In the genomic region with DNA sequence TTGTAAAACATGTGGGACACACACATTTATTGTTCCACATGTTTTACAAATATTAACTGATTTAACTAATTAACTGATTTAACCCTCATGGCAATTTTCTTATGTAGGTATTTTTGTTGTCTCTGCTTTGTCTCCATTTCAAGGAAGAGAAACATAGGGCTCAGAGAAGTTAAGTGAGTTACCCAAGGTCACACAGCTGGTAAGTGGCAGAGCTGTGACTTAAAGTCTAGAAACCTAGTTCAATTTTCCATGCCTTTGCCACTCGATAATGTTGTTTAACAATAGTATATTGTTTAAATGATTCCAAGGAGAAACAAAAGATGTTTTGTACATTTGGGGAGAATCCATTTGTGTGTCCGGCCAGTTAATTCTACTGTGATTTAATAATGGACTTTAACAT, we compare ENCODE assay signal across 3 cellular contexts.
TF ChIP-seq lines count a peak whose summit lies in the region.

No MANE protein-coding gene starts in this region.

TF ChIP-seq in HCT116, 20 proteins besides CTCF, POLR2A, EP300 and RAD21 (continues in another document):
- TF ChIP-seq SIN3A (IDR thresholded peaks at IDR 0.05; ENCODE audit: low read depth) (no peak), ELF1 (IDR thresholded peaks at IDR 0.05; ENCODE audit: borderline replicate concordance, low read depth) (no peak), ZFX (IDR thresholded peaks at IDR 0.05) (no peak), YY1 (IDR thresholded peaks at IDR 0.05; ENCODE audit: extremely low read depth, insufficient replicate concordance, low read depth, low read length) (no peak), EZH2phosphoT487 (IDR thresholded peaks at IDR 0.05; ENCODE audit: borderline replicate concordance) (no peak), FOSL1 (IDR thresholded peaks at IDR 0.05; ENCODE audit: low read depth) (no peak), JUND (IDR thresholded peaks at IDR 0.05) (no peak), POLR2AphosphoS5 (IDR thresholded peaks at IDR 0.05; ENCODE audit: low read depth, low read length) (no peak), CEBPB (IDR thresholded peaks at IDR 0.05; ENCODE audit: low read depth) (no peak), CBX3 (IDR thresholded peaks at IDR 0.05; ENCODE audit: low read depth) (no peak), SP1 (IDR thresholded peaks at IDR 0.05; ENCODE audit: low read depth) (no peak), SRF (IDR thresholded peaks at IDR 0.05; ENCODE audit: low read depth) (no peak), ZNF274 (IDR thresholded peaks at IDR 0.05; ENCODE audit: low read depth, low read length) (no peak), EZH2 (IDR thresholded peaks at IDR 0.05) (no peak)
- TF ChIP-seq, protein P1, sequence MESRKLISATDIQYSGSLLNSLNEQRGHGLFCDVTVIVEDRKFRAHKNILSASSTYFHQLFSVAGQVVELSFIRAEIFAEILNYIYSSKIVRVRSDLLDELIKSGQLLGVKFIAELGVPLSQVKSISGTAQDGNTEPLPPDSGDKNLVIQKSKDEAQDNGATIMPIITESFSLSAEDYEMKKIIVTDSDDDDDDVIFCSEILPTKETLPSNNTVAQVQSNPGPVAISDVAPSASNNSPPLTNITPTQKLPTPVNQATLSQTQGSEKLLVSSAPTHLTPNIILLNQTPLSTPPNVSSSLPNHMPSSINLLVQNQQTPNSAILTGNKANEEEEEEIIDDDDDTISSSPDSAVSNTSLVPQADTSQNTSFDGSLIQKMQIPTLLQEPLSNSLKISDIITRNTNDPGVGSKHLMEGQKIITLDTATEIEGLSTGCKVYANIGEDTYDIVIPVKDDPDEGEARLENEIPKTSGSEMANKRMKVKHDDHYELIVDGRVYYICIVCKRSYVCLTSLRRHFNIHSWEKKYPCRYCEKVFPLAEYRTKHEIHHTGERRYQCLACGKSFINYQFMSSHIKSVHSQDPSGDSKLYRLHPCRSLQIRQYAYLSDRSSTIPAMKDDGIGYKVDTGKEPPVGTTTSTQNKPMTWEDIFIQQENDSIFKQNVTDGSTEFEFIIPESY (IDR thresholded peaks at IDR 0.05; ENCODE audit: extremely low read depth, insufficient replicate concordance, low read length), result no peak
- TF ChIP-seq, protein P2, sequence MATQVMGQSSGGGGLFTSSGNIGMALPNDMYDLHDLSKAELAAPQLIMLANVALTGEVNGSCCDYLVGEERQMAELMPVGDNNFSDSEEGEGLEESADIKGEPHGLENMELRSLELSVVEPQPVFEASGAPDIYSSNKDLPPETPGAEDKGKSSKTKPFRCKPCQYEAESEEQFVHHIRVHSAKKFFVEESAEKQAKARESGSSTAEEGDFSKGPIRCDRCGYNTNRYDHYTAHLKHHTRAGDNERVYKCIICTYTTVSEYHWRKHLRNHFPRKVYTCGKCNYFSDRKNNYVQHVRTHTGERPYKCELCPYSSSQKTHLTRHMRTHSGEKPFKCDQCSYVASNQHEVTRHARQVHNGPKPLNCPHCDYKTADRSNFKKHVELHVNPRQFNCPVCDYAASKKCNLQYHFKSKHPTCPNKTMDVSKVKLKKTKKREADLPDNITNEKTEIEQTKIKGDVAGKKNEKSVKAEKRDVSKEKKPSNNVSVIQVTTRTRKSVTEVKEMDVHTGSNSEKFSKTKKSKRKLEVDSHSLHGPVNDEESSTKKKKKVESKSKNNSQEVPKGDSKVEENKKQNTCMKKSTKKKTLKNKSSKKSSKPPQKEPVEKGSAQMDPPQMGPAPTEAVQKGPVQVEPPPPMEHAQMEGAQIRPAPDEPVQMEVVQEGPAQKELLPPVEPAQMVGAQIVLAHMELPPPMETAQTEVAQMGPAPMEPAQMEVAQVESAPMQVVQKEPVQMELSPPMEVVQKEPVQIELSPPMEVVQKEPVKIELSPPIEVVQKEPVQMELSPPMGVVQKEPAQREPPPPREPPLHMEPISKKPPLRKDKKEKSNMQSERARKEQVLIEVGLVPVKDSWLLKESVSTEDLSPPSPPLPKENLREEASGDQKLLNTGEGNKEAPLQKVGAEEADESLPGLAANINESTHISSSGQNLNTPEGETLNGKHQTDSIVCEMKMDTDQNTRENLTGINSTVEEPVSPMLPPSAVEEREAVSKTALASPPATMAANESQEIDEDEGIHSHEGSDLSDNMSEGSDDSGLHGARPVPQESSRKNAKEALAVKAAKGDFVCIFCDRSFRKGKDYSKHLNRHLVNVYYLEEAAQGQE (IDR thresholded peaks at IDR 0.05; ENCODE audit: low read depth), result no peak
- TF ChIP-seq, protein P3, sequence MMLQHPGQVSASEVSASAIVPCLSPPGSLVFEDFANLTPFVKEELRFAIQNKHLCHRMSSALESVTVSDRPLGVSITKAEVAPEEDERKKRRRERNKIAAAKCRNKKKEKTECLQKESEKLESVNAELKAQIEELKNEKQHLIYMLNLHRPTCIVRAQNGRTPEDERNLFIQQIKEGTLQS (IDR thresholded peaks at IDR 0.05), result no peak

TF ChIP-seq in IMR-90, 13 proteins besides CTCF, POLR2A, EP300 and RAD21:
- TF ChIP-seq CHD1 (IDR thresholded peaks at IDR 0.05; ENCODE audit: low read depth, low read length) (no peak), NFE2L2 (IDR thresholded peaks at IDR 0.05; ENCODE audit: low read depth, low read length) (no peak), BHLHE40 (IDR thresholded peaks at IDR 0.05; ENCODE audit: low read depth, low read length) (no peak), SMC3 (IDR thresholded peaks at IDR 0.05; ENCODE audit: low read depth, low read length) (no peak), CEBPB (IDR thresholded peaks at IDR 0.05; ENCODE audit: low read depth, low read length) (no peak), MAZ (IDR thresholded peaks at IDR 0.05; ENCODE audit: borderline replicate concordance, low read depth, low read length) (no peak), MAFK (IDR thresholded peaks at IDR 0.05; ENCODE audit: low read depth, low read length) (no peak), RCOR1 (IDR thresholded peaks at IDR 0.05; ENCODE audit: insufficient replicate concordance, low read length) (no peak), FOS (IDR thresholded peaks at IDR 0.05; ENCODE audit: low read depth, low read length) (no peak), RFX5 (IDR thresholded peaks at IDR 0.05; ENCODE audit: low read depth, low read length) (no peak), MXI1 (IDR thresholded peaks at IDR 0.05; ENCODE audit: borderline replicate concordance, low read depth, low read length) (no peak)
- TF ChIP-seq, protein P4, sequence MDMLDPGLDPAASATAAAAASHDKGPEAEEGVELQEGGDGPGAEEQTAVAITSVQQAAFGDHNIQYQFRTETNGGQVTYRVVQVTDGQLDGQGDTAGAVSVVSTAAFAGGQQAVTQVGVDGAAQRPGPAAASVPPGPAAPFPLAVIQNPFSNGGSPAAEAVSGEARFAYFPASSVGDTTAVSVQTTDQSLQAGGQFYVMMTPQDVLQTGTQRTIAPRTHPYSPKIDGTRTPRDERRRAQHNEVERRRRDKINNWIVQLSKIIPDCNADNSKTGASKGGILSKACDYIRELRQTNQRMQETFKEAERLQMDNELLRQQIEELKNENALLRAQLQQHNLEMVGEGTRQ (IDR thresholded peaks at IDR 0.05; ENCODE audit: low read depth, low read length), result no peak
- TF ChIP-seq, protein P5, sequence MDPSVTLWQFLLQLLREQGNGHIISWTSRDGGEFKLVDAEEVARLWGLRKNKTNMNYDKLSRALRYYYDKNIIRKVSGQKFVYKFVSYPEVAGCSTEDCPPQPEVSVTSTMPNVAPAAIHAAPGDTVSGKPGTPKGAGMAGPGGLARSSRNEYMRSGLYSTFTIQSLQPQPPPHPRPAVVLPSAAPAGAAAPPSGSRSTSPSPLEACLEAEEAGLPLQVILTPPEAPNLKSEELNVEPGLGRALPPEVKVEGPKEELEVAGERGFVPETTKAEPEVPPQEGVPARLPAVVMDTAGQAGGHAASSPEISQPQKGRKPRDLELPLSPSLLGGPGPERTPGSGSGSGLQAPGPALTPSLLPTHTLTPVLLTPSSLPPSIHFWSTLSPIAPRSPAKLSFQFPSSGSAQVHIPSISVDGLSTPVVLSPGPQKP (IDR thresholded peaks at IDR 0.05; ENCODE audit: borderline replicate concordance, low read depth, low read length), result no peak

TF ChIP-seq in K562, 482 proteins besides CTCF, POLR2A, EP300 and RAD21:
- TF ChIP-seq, protein P6, sequence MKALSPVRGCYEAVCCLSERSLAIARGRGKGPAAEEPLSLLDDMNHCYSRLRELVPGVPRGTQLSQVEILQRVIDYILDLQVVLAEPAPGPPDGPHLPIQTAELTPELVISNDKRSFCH (CRISPR knock-in tag; IDR thresholded peaks at IDR 0.05), result no peak
- TF ChIP-seq, protein P6 (tag; IDR thresholded peaks at IDR 0.05), result no peak
- TF ChIP-seq BRCA1 (IDR thresholded peaks at IDR 0.05) (no peak), BRCA1 (CRISPR knock-in tag; IDR thresholded peaks at IDR 0.05) (no peak), ZFP36 (IDR thresholded peaks at IDR 0.05; ENCODE audit: low read depth, low read length, partially characterized antibody) (peak; percentile 54), RBM25 (IDR thresholded peaks at IDR 0.05; ENCODE audit: low read depth, low read length, severe bottlenecking) (peak; percentile 87)
- TF ChIP-seq, protein P7, sequence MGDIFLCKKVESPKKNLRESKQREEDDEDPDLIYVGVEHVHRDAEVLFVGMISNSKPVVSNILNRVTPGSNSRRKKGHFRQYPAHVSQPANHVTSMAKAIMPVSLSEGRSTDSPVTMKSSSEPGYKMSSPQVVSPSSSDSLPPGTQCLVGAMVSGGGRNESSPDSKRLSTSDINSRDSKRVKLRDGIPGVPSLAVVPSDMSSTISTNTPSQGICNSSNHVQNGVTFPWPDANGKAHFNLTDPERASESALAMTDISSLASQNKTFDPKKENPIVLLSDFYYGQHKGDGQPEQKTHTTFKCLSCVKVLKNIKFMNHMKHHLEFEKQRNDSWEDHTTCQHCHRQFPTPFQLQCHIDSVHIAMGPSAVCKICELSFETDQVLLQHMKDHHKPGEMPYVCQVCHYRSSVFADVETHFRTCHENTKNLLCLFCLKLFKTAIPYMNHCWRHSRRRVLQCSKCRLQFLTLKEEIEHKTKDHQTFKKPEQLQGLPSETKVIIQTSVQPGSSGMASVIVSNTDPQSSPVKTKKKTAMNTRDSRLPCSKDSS (IDR thresholded peaks at IDR 0.05; ENCODE audit: low read depth, partially characterized antibody), result no peak
- TF ChIP-seq, protein P8, sequence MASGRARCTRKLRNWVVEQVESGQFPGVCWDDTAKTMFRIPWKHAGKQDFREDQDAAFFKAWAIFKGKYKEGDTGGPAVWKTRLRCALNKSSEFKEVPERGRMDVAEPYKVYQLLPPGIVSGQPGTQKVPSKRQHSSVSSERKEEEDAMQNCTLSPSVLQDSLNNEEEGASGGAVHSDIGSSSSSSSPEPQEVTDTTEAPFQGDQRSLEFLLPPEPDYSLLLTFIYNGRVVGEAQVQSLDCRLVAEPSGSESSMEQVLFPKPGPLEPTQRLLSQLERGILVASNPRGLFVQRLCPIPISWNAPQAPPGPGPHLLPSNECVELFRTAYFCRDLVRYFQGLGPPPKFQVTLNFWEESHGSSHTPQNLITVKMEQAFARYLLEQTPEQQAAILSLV (tag; IDR thresholded peaks at IDR 0.05), result no peak
- TF ChIP-seq, protein P9, sequence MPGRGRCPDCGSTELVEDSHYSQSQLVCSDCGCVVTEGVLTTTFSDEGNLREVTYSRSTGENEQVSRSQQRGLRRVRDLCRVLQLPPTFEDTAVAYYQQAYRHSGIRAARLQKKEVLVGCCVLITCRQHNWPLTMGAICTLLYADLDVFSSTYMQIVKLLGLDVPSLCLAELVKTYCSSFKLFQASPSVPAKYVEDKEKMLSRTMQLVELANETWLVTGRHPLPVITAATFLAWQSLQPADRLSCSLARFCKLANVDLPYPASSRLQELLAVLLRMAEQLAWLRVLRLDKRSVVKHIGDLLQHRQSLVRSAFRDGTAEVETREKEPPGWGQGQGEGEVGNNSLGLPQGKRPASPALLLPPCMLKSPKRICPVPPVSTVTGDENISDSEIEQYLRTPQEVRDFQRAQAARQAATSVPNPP (IDR thresholded peaks at IDR 0.05; ENCODE audit: borderline replicate concordance, insufficient read depth, insufficient read length), result no peak
TF ChIP-seq in K562: peak in this region for 2.
